Comparison of ENCODE assay signal across 13 cellular contexts in genomic region chrX:53116101-53116500, GRCh38. TPM values are rescaled to one million over a fixed set of nuclear protein-coding genes. Genes with fewer than 3 reads are reported as not detected.
DNase-seq lines count a peak whose midpoint lies in the region; TF ChIP-seq lines count a peak whose summit lies in the region.
"Had no signal": no experiment of that assay in that cellular context is flagged by ENCODE, and none has a peak within 500 bp of the region (broad histone marks: within the 10 kb centered on the region; RNA-seq: fewer than 3 reads in every experiment).

No MANE protein-coding gene starts in this region.

- H3K79me2 ChIP-seq in osteoblast (ENCODE audit: insufficient read depth, low read length) = peaks cover 10% of the 10 kb centered on the region

- H3K36me3 ChIP-seq in SJSA1 = no peaks in the 10 kb centered on the region
- H3K36me3 ChIP-seq in osteoblast (ENCODE audit: insufficient read depth, low read length) = no peaks in the 10 kb centered on the region
- H3K36me3 ChIP-seq in effector memory CD4-positive, alpha-beta T cell (ENCODE audit: control insufficient read depth, insufficient read depth, low read length) = peaks cover 3% of the 10 kb centered on the region

- H3K9me3 ChIP-seq in SJSA1 (replicated peaks) (no peaks in the 10 kb centered on the region), osteoblast (ENCODE audit: low read depth, low read length) (no peaks in the 10 kb centered on the region)
- H3K9me3 ChIP-seq in effector memory CD4-positive, alpha-beta T cell (ENCODE audit: control insufficient read depth, low read length) = no peaks in the 10 kb centered on the region

- peak; percentile 66 for DNase-seq in AG08396 (ENCODE audit: low spot score)
- peak in 1 of 2 experiments; percentile 29 for DNase-seq in SJSA1 (ENCODE audit: low read depth in 1 of 2, low spot score in 2 of 2)
- peak; percentile 75 for DNase-seq in fibroblast of peridontal ligament (ENCODE audit: extremely low read depth)
- peak; percentile 73 for DNase-seq in osteoblast (ENCODE audit: insufficient read length, low spot score, missing footprints)
- no peak for DNase-seq in effector memory CD4-positive, alpha-beta T cell
- DNase-seq in NCI-H128 (lab: John Stamatoyannopoulos, UW; ENCODE audit: unreplicated experiment) = no peak
- DNase-seq in activated T-cell treated with anti-CD3 and anti-CD28 coated beads, Interleukin-2, amount 50 U/mL, for 1 hour = no peak
- no peak for DNase-seq in COLO668 (lab: John Stamatoyannopoulos, UW; ENCODE audit: unreplicated experiment)
- DNase-seq: dorsolateral prefrontal cortex; stimulated activated CD4-positive, alpha-beta T cell treated with anti-CD3 and anti-CD28 coated beads, Interleukin-12 subunit alpha, Interleukin-12 subunit beta, amount 100 ng/mL, for 4 hours; stimulated activated naive CD8-positive, alpha-beta T cell treated with anti-CD3 and anti-CD28 coated beads, Interleukin-15, amount 100 ng/mL, for 72 hours had no signal

- H3K27ac ChIP-seq in SJSA1 = peak overlapping the region; percentile 22; the same call in 1 of the 2 replicates
- peak overlapping the region; percentile 87 for H3K27ac ChIP-seq in osteoblast (ENCODE audit: low read depth, low read length)
- no peak overlapping the region for H3K27ac ChIP-seq in effector memory CD4-positive, alpha-beta T cell (ENCODE audit: insufficient read depth, low read length, poor library complexity, severe bottlenecking)
- H3K27ac ChIP-seq: C4-2B had no signal

- H3K27me3 ChIP-seq in SJSA1 (replicated peaks) (no peaks in the 10 kb centered on the region), osteoblast (ENCODE audit: insufficient read depth, low read length) (peaks cover 3% of the 10 kb centered on the region)
- no peaks in the 10 kb centered on the region for H3K27me3 ChIP-seq in effector memory CD4-positive, alpha-beta T cell (replicated peaks; ENCODE audit: control insufficient read depth, insufficient read depth, low read length, poor library complexity, severe bottlenecking)

- peak overlapping the region; percentile 64 for H2AFZ ChIP-seq in osteoblast (ENCODE audit: low read length)

- H3K4me3 ChIP-seq in SJSA1 = no peak overlapping the region
- peak overlapping the region; percentile 54 for H3K4me3 ChIP-seq in osteoblast (ENCODE audit: insufficient read depth, low read length)
- H3K4me3 ChIP-seq in effector memory CD4-positive, alpha-beta T cell (ENCODE audit: insufficient read depth, low read depth, low read length, poor library complexity, severe bottlenecking) = no peak overlapping the region
- H3K4me3 ChIP-seq: K562 had no signal

- no peaks in the 10 kb centered on the region for H4K20me1 ChIP-seq in osteoblast (ENCODE audit: insufficient read depth, low read length)

- H3K4me1 ChIP-seq in SJSA1 (replicated peaks) = peaks cover 7% of the 10 kb centered on the region; the same call in 1 of the 2 replicates
- H3K4me1 ChIP-seq in osteoblast (ENCODE audit: insufficient read depth, low read length) = peaks cover 7% of the 10 kb centered on the region
- no peaks in the 10 kb centered on the region for H3K4me1 ChIP-seq in effector memory CD4-positive, alpha-beta T cell (ENCODE audit: control insufficient read depth, insufficient read depth, low read length, poor library complexity, severe bottlenecking)

- TF ChIP-seq CTCF in osteoblast (IDR thresholded peaks at IDR 0.05; ENCODE audit: extremely low read depth, low read depth, low read length) = no peak

- peak overlapping the region; percentile 77 for H3K4me2 ChIP-seq in osteoblast (ENCODE audit: insufficient read depth, low read length)

RNA-seq across cellular contexts. Expression of gene KANTR, which starts 22.2 kb away (rescaled TPM):
- total RNA-seq in SJSA1 (2014; rRNA removed; shearing (Covaris generic)) = 2.1 and 5.1 TPM in 2 replicates
- total RNA-seq in osteoblast = 12.3 and 13.3 TPM in 2 replicates

RNA-seq across cellular contexts. Expression of gene TSPYL2, which starts 33.9 kb away (rescaled TPM):
- total RNA-seq in SJSA1 (2014; rRNA removed; shearing (Covaris generic)) = 8.1 and 13.3 TPM in 2 replicates
- total RNA-seq in osteoblast = 13.6 and 15.9 TPM in 2 replicates

Comparison
In these comparisons a context has a peak if more than half of its experiments do, and no peak if none do; other contexts are left out.
1. DNase-seq: peak in AG08396 (single experiment), fibroblast of peridontal ligament (single experiment) and osteoblast (single experiment); none in effector memory CD4-positive, alpha-beta T cell (0 of 3), NCI-H128 (single experiment), activated T-cell treated with anti-CD3 and anti-CD28 coated beads, Interleukin-2, amount 50 U/mL, for 1 hour (single experiment) and COLO668 (single experiment).